In the genomic region with DNA sequence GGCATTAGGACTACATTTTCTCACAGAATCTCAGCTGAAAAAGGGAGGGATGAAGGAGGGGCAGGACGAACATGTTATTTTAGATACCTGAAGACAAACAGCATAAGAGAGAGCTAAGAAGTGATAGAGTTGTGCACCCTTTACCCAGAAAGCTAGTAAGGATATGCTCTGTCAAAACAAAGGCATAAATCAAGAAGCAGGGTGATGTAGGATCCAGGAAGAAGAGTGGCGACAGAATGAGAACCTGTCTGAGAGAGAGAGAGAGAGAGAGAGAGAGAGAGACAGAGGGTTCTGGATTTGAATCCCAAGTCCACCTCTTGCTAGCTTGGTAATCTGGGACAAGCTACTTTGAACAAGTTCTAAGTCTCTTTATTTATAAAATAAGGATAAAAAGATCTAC, we compare ENCODE assay signal across 16 cellular contexts.
DNase-seq lines count a peak whose midpoint lies in the region; ATAC-seq and TF ChIP-seq lines count a peak whose summit lies in the region.
"Had no signal": no experiment of that assay in that cellular context is flagged by ENCODE, and none has a peak within 500 bp of the region (broad histone marks: within the 10 kb centered on the region; RNA-seq: fewer than 3 reads in every experiment).

No MANE protein-coding gene starts in this region.

- TF ChIP-seq CTCF in brain (conservative IDR thresholded peaks at IDR 0.05) (no peak), glutamatergic neuron (IDR thresholded peaks at IDR 0.05; ENCODE audit: partially characterized antibody, unreplicated experiment) (no peak), body of pancreas (IDR thresholded peaks at IDR 0.05) (no peak)

- H3K27me3 ChIP-seq in body of pancreas = no peaks in the 10 kb centered on the region

- H3K4me1 Mint-ChIP-seq in brain (peaks cover 28% of the 10 kb centered on the region), glutamatergic neuron (ENCODE audit: low read depth, unreplicated experiment) (peaks cover 19% of the 10 kb centered on the region)
- H3K4me1 Mint-ChIP-seq: CD14-positive monocyte had no signal

- no peak overlapping the region for H3K4me3 ChIP-seq in body of pancreas
- H3K4me3 ChIP-seq: A549 had no signal

- TF ChIP-seq POLR2A in body of pancreas (IDR thresholded peaks at IDR 0.05) = no peak

- no peaks in the 10 kb centered on the region for H3K9me3 Mint-ChIP-seq in brain
- H3K9me3 Mint-ChIP-seq in glutamatergic neuron (ENCODE audit: unreplicated experiment) = no peaks in the 10 kb centered on the region
- H3K9me3 Mint-ChIP-seq: CD14-positive monocyte; CD8-positive, alpha-beta T cell had no signal

- H3K27ac Mint-ChIP-seq in brain (peak overlapping the region in 4 of 5 experiments; percentile 9 to 92 (median 55)), glutamatergic neuron (ENCODE audit: unreplicated experiment) (peak overlapping the region; percentile 9)
- H3K27ac Mint-ChIP-seq: CD8-positive, alpha-beta T cell had no signal

- no peaks in the 10 kb centered on the region for H3K27me3 Mint-ChIP-seq in brain
- H3K27me3 Mint-ChIP-seq in glutamatergic neuron (ENCODE audit: unreplicated experiment) = peaks cover 1% of the 10 kb centered on the region

- H3K36me3 Mint-ChIP-seq in brain (peaks cover 68% of the 10 kb centered on the region), glutamatergic neuron (ENCODE audit: unreplicated experiment) (no peaks in the 10 kb centered on the region)

- WGBS in body of pancreas, 2 donors = 87 to 96% methylated on average over 2 of the region's 2 CpGs

- peaks cover 5 to 9% of the 10 kb centered on the region in 2 donors for H3K36me3 ChIP-seq in body of pancreas (replicated peaks in 1 of 2; ENCODE audit: insufficient read depth in 1 of 2, low read depth in 2 of 2)

- H3K4me1 ChIP-seq in body of pancreas = peaks cover 4% of the 10 kb centered on the region
- H3K4me1 ChIP-seq: A549 had no signal

- intact Hi-C loops in body of pancreas (cut with DNase I) = no loop called here

- no peak overlapping the region for H3K4me3 Mint-ChIP-seq in brain
- H3K4me3 Mint-ChIP-seq in glutamatergic neuron (ENCODE audit: unreplicated experiment) = no peak overlapping the region
- H3K4me3 Mint-ChIP-seq: CD14-positive monocyte; CD8-positive, alpha-beta T cell had no signal

- no peak for DNase-seq in glutamatergic neuron
- DNase-seq in substantia nigra (lab: John Stamatoyannopoulos, UW) = no peak
- no peak for DNase-seq in RPMI8226
- no peak for DNase-seq in NCI-H1417 (lab: John Stamatoyannopoulos, UW)
- DNase-seq in LoVo (ENCODE audit: low spot score) = no peak
- no peak for DNase-seq in body of pancreas
- DNase-seq: CD8-positive, alpha-beta T cell; COR-L47; DMS153; DND-41; GDM1; HCEC 1CT had no signal

- no peaks in the 10 kb centered on the region for H3K9me3 ChIP-seq in body of pancreas
- H3K9me3 ChIP-seq: A549 had no signal

- no peak for ATAC-seq in body of pancreas
- ATAC-seq: A549; CD8-positive, alpha-beta T cell had no signal

- H3K27ac ChIP-seq in substantia nigra (ENCODE audit: low read depth, low read length, poor library complexity, severe bottlenecking) = peak overlapping the region; percentile 26
- no peak overlapping the region for H3K27ac ChIP-seq in body of pancreas
- H3K27ac ChIP-seq: A549, HL-60 had no signal
